1 cellular context compared by ENCODE assay signal in genomic region chr22:29314074-29314473, GRCh38.
TF ChIP-seq lines count a peak whose summit lies in the region.

No MANE protein-coding gene starts in this region.

TF ChIP-seq in HepG2, 621 proteins besides CTCF, POLR2A, EP300 and RAD21:
- TF ChIP-seq ZNF704 (CRISPR knock-in tag; IDR thresholded peaks at IDR 0.05; ENCODE audit: borderline replicate concordance) (no peak), HDAC1 (CRISPR knock-in tag; IDR thresholded peaks at IDR 0.05) (no peak), TP53 (CRISPR knock-in tag; conservative IDR thresholded peaks at IDR 0.05) (no peak), ZFP1 (CRISPR knock-in tag; IDR thresholded peaks at IDR 0.05) (no peak), HOXD1 (CRISPR knock-in tag; IDR thresholded peaks at IDR 0.05) (no peak), SIN3A (IDR thresholded peaks at IDR 0.05; ENCODE audit: borderline replicate concordance, low read depth, low read length) (no peak), ZBTB33 (CRISPR knock-in tag; IDR thresholded peaks at IDR 0.05) (no peak), BCLAF1 (IDR thresholded peaks at IDR 0.05) (no peak), TGIF2 (CRISPR knock-in tag; IDR thresholded peaks at IDR 0.05) (no peak)
